24 cellular contexts compared by ENCODE assay signal in genomic region chr5:138453630-138454029, GRCh38. TPM values are rescaled to one million over a fixed set of nuclear protein-coding genes. Genes with fewer than 3 reads are reported as not detected.
"Had no signal": no experiment of that assay in that cellular context is flagged by ENCODE, and none has a peak within 500 bp of the region (broad histone marks: within the 10 kb centered on the region; RNA-seq: fewer than 3 reads in every experiment).

No MANE protein-coding gene starts in this region.

- H3K36me3 Mint-ChIP-seq: IgD-negative memory B cell had no signal

- H3K27me3 ChIP-seq: MG63, SJSA1 had no signal

- ATAC-seq: Panc1, PC-3, Right ventricle myocardium inferior had no signal

- H3K4me3 ChIP-seq: MG63, SJSA1, SK-N-MC had no signal

- H3K9me3 ChIP-seq: MG63, SJSA1 had no signal

- H3K27ac Mint-ChIP-seq: IgD-negative memory B cell had no signal

- H3K4me3 Mint-ChIP-seq: IgD-negative memory B cell had no signal

- H3K36me3 ChIP-seq: MG63, SJSA1 had no signal

- H3K9me3 Mint-ChIP-seq: IgD-negative memory B cell had no signal

- DNase-seq: KBM-7, MG63, NCI-H1092, NCI-H1105 treated with DMSO at 0.1 percent for 48 hours, NCI-H1417 treated with DMSO at 0.1 percent for 48 hours, NCI-H187, NCI-H2029, NCI-H2081 treated with DMSO at 0.1 percent for 48 hours, NCI-H2171, NCI-H226, NCI-H446, NCI-H510A, NCI-H524 treated with DMSO at 0.1 percent for 48 hours, NCI-H69, NCI-H774, PC-3, SIG-M5 had no signal

- H3K27ac ChIP-seq: HL-60, RWPE1, SJSA1, SK-N-MC had no signal

RNA-seq across cellular contexts. Expression of gene REEP2, which starts 14.8 kb away (rescaled TPM):
- polyA plus RNA-seq: IgD-negative memory B cell had no signal
